29 cellular contexts compared by ENCODE assay signal in genomic region chr1:236211815-236212214, GRCh38.
"Had no signal": no experiment of that assay in that cellular context is flagged by ENCODE, and none has a peak within 500 bp of the region (broad histone marks: within the 10 kb centered on the region; RNA-seq: fewer than 3 reads in every experiment).

No MANE protein-coding gene starts in this region.

- H3K9me3 ChIP-seq: left lung, lower lobe of right lung, neutrophil, ovary, right atrium auricular region, stomach, testis, thyroid gland, transverse colon, upper lobe of left lung, vagina had no signal

- DNase-seq: hippocampal formation; kidney; left colon; left lung; lower lobe of right lung; mammary epithelial cell; mesenchymal stem cell; naive B cell; natural killer cell; nephron progenitor cell; occipital lobe; ovary; stimulated activated CD4-positive, alpha-beta T cell treated with anti-CD3 and anti-CD28 coated beads, Interleukin-12 subunit alpha, Interleukin-12 subunit beta, amount 100 ng/mL, for 4 hours; stimulated activated CD4-positive, alpha-beta T cell treated with anti-CD3 and anti-CD28 coated beads, Interleukin-15, amount 100 ng/mL, for 24 hours; stimulated activated CD4-positive, alpha-beta T cell treated with anti-CD3 and anti-CD28 coated beads, Interleukin-2, amount 100 ng/mL, for 24 hours; stimulated activated CD4-positive, alpha-beta T cell treated with anti-CD3 and anti-CD28 coated beads, Interleukin-4, amount 100 ng/mL, for 1 hour; stimulated activated naive B cell treated with anti-CD40 and anti-IgM and Interleukin-4, amounts not matched to agents 10 μg/mL and 1 μg/mL and 100 μg/mL, for 72 hours; stimulated activated naive CD8-positive, alpha-beta T cell treated with anti-CD3 and anti-CD28 coated beads, Interleukin-15, Interleukin-2, amounts not matched to agents 100 U/mL and 50 U/mL, for 24 hours; stomach; testis; thyroid gland; transverse colon; upper lobe of left lung had no signal

- H3K4me2 ChIP-seq: neural progenitor cell had no signal

- H3K27ac ChIP-seq: left lung, lower lobe of right lung, neural progenitor cell, neutrophil, ovary, right atrium auricular region, skin epidermis, stomach, testis, thyroid gland, transverse colon, upper lobe of left lung, vagina had no signal

- H3K4me3 ChIP-seq: left lung, lower lobe of right lung, neural progenitor cell, ovary, right atrium auricular region, skin epidermis, stomach, testis, thyroid gland, transverse colon, upper lobe of left lung, vagina had no signal

- FAIRE-seq: kidney had no signal

- H3K27me3 ChIP-seq: left lung, neural progenitor cell, neutrophil, ovary, right atrium auricular region, stomach, testis, thyroid gland, transverse colon, upper lobe of left lung, vagina had no signal

- H3K36me3 ChIP-seq: neural progenitor cell, ovary, thyroid gland, transverse colon, vagina had no signal

- ATAC-seq: left colon; lower lobe of right lung; natural killer cell; sciatic nerve; stimulated activated naive B cell treated with anti-CD40 and anti-IgM and Interleukin-4, amounts not matched to agents 10 μg/mL and 1 μg/mL and 100 μg/mL, for 72 hours; stimulated activated naive CD8-positive, alpha-beta T cell treated with anti-CD3 and anti-CD28 coated beads, Interleukin-15, Interleukin-2, amounts not matched to agents 100 U/mL and 50 U/mL, for 24 hours had no signal

- H2AFZ ChIP-seq: neural progenitor cell had no signal

- H3K9ac ChIP-seq: neural progenitor cell had no signal

- H3K4me1 ChIP-seq: lower lobe of right lung, right atrium auricular region, stomach, testis, thyroid gland, transverse colon, upper lobe of left lung, vagina had no signal
